1 cellular context compared by ENCODE assay signal in genomic region chr3:37249717-37250116, GRCh38.
TF ChIP-seq lines count a peak whose summit lies in the region.

No MANE protein-coding gene starts in this region.

TF ChIP-seq in IMR-90, 13 proteins besides CTCF, POLR2A, EP300 and RAD21 (continued from another document):
- TF ChIP-seq RCOR1 (IDR thresholded peaks at IDR 0.05; ENCODE audit: insufficient replicate concordance, low read length) (no peak), NFE2L2 (IDR thresholded peaks at IDR 0.05; ENCODE audit: low read depth, low read length) (no peak), SMC3 (IDR thresholded peaks at IDR 0.05; ENCODE audit: low read depth, low read length) (no peak), CEBPB (IDR thresholded peaks at IDR 0.05; ENCODE audit: low read depth, low read length) (no peak), MAZ (IDR thresholded peaks at IDR 0.05; ENCODE audit: borderline replicate concordance, low read depth, low read length) (no peak), RFX5 (IDR thresholded peaks at IDR 0.05; ENCODE audit: low read depth, low read length) (no peak), FOS (IDR thresholded peaks at IDR 0.05; ENCODE audit: low read depth, low read length) (no peak), BHLHE40 (IDR thresholded peaks at IDR 0.05; ENCODE audit: low read depth, low read length) (no peak)
- TF ChIP-seq, protein P1, sequence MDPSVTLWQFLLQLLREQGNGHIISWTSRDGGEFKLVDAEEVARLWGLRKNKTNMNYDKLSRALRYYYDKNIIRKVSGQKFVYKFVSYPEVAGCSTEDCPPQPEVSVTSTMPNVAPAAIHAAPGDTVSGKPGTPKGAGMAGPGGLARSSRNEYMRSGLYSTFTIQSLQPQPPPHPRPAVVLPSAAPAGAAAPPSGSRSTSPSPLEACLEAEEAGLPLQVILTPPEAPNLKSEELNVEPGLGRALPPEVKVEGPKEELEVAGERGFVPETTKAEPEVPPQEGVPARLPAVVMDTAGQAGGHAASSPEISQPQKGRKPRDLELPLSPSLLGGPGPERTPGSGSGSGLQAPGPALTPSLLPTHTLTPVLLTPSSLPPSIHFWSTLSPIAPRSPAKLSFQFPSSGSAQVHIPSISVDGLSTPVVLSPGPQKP (IDR thresholded peaks at IDR 0.05; ENCODE audit: borderline replicate concordance, low read depth, low read length), result no peak
- TF ChIP-seq, protein P2, sequence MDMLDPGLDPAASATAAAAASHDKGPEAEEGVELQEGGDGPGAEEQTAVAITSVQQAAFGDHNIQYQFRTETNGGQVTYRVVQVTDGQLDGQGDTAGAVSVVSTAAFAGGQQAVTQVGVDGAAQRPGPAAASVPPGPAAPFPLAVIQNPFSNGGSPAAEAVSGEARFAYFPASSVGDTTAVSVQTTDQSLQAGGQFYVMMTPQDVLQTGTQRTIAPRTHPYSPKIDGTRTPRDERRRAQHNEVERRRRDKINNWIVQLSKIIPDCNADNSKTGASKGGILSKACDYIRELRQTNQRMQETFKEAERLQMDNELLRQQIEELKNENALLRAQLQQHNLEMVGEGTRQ (IDR thresholded peaks at IDR 0.05; ENCODE audit: low read depth, low read length), result no peak
TF ChIP-seq in IMR-90: peak in this region for 0.
